10 cellular contexts compared by ENCODE assay signal in genomic region chr1:153192697-153193096, GRCh38. TPM values are rescaled to one million over a fixed set of nuclear protein-coding genes. Genes with fewer than 3 reads are reported as not detected.
A peak's percentile ranks its signal among the peaks of the same experiment; 100 is the strongest.
DNase-seq lines count a peak whose midpoint lies in the region; ATAC-seq and TF ChIP-seq lines count a peak whose summit lies in the region.
"Had no signal": no experiment of that assay in that cellular context is flagged by ENCODE, and none has a peak within 500 bp of the region (broad histone marks: within the 10 kb centered on the region; RNA-seq: fewer than 3 reads in every experiment).

No MANE protein-coding gene starts in this region.

- ATAC-seq in GM18511 (IDR thresholded peaks at IDR 0.05; ENCODE audit: unreplicated experiment) = no peak

- TF ChIP-seq CTCF in astrocyte of the spinal cord (IDR thresholded peaks at IDR 0.05; ENCODE audit: low read depth, low read length) (peak; percentile 6), nephron progenitor cell (IDR thresholded peaks at IDR 0.05) (peak; percentile 34), osteocyte (IDR thresholded peaks at IDR 0.05) (no peak)

- DNase-seq in DMS 273 (lab: John Stamatoyannopoulos, UW; ENCODE audit: unreplicated experiment) (peak; percentile 25), DMS 273 treated with DMSO at 0.1 percent for 48 hours (lab: John Stamatoyannopoulos, UW) (no peak), NCI-H146 (lab: John Stamatoyannopoulos, UW) (peak; percentile 42), astrocyte of the spinal cord (ENCODE audit: low read depth, low spot score) (no peak), nephron progenitor cell (peak; percentile 46), NCI-H446 (lab: John Stamatoyannopoulos, UW) (no peak), osteocyte (ENCODE audit: extremely low spot score, unreplicated experiment) (no peak)
- DNase-seq: activated T-cell treated with anti-CD3 and anti-CD28 coated beads for 4 hours had no signal

- H3K27me3 Mint-ChIP-seq in nephron progenitor cell (ENCODE audit: low read depth, poor library complexity) (peaks cover 6% of the 10 kb centered on the region), osteocyte (ENCODE audit: unreplicated experiment) (no peaks in the 10 kb centered on the region)

- no peak overlapping the region for H3K4me3 ChIP-seq in astrocyte of the spinal cord (ENCODE audit: low read depth, low read length)

- no peak overlapping the region for H3K27ac Mint-ChIP-seq in nephron progenitor cell
- no peak overlapping the region for H3K27ac Mint-ChIP-seq in osteocyte (ENCODE audit: unreplicated experiment)

- H3K36me3 Mint-ChIP-seq in nephron progenitor cell (ENCODE audit: low read depth) (no peaks in the 10 kb centered on the region), osteocyte (ENCODE audit: unreplicated experiment) (no peaks in the 10 kb centered on the region)

- H3K9me3 Mint-ChIP-seq in nephron progenitor cell = peaks cover 14% of the 10 kb centered on the region
- H3K9me3 Mint-ChIP-seq in osteocyte (ENCODE audit: unreplicated experiment) = no peaks in the 10 kb centered on the region

- H3K4me1 Mint-ChIP-seq in nephron progenitor cell (no peaks in the 10 kb centered on the region), osteocyte (ENCODE audit: unreplicated experiment) (no peaks in the 10 kb centered on the region)

- in situ Hi-C loops in astrocyte of the spinal cord (cut with HindIII; ENCODE audit: low sequenced_read_pairs) = no loop called here

- H3K4me3 Mint-ChIP-seq in nephron progenitor cell (no peak overlapping the region), osteocyte (ENCODE audit: unreplicated experiment) (no peak overlapping the region)

RNA-seq across cellular contexts. Expression of gene LELP1, which starts 10.5 kb away (rescaled TPM):
- total RNA-seq in osteocyte = not detected in 2 replicates
- total RNA-seq: mucosa of gallbladder had no signal

RNA-seq across cellular contexts. Expression of gene PRR9, which starts 24.7 kb away (rescaled TPM):
- not detected in 2 replicates for total RNA-seq in osteocyte
- total RNA-seq: mucosa of gallbladder had no signal

RNA-seq across cellular contexts. Expression of gene SPRR2G, which starts 42.0 kb away (rescaled TPM):
- total RNA-seq in osteocyte = not detected in 2 replicates
- total RNA-seq: mucosa of gallbladder had no signal

Comparison
In these comparisons a context has a peak if more than half of its experiments do, and no peak if none do; other contexts are left out.
1. DNase-seq: peak in DMS 273 (single experiment), NCI-H146 (single experiment) and nephron progenitor cell (single experiment); none in DMS 273 treated with DMSO at 0.1 percent for 48 hours (single experiment), astrocyte of the spinal cord (single experiment), NCI-H446 (0 of 2) and osteocyte (single experiment).